In the genomic region with DNA sequence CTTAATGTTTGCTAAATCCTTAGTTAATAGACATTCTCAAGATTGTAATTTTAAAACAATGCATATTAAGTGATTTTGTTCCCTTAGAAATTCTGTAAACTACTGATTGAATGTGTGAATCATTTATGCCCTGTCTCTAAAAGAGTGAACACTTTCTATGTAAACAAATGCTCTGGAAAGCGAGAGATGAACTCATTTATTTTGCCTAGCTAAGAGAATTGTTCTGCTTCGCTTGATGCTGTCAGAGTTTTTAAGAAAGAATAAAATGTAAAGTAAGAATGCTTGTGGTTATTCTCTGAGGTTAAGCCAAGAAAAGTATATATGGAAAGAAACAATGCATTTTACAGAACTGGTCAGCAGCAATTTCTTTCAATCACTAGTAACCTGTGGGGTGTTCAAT, we compare ENCODE assay signal across 18 cellular contexts.
"Had no signal": no experiment of that assay in that cellular context is flagged by ENCODE, and none has a peak within 500 bp of the region (broad histone marks: within the 10 kb centered on the region; RNA-seq: fewer than 3 reads in every experiment).

No MANE protein-coding gene starts in this region.

- H3K27me3 ChIP-seq: dorsolateral prefrontal cortex, esophagus muscularis mucosa, gastroesophageal sphincter, neutrophil had no signal

- H3K9me3 ChIP-seq: esophagus muscularis mucosa, gastroesophageal sphincter, neutrophil had no signal

- H3K27me3 Mint-ChIP-seq: naive thymus-derived CD4-positive, alpha-beta T cell had no signal

- H3K4me3 Mint-ChIP-seq: immature natural killer cell; naive thymus-derived CD4-positive, alpha-beta T cell had no signal

- H3K4me1 Mint-ChIP-seq: immature natural killer cell; naive thymus-derived CD4-positive, alpha-beta T cell had no signal

- H3K27ac Mint-ChIP-seq: immature natural killer cell; naive thymus-derived CD4-positive, alpha-beta T cell had no signal

- FAIRE-seq: kidney, small intestine, urothelium cell line had no signal

- DNase-seq: cortex of kidney; dorsolateral prefrontal cortex; effector CD8-positive, alpha-beta T cell; foreskin fibroblast; immature natural killer cell; kidney; left cardiac atrium; naive thymus-derived CD4-positive, alpha-beta T cell; posterior cingulate gyrus; right cardiac atrium; small intestine; stimulated activated CD4-positive, alpha-beta T cell treated with anti-CD3 and anti-CD28 coated beads, Interleukin-2, amount 100 ng/mL, for 48 hours; stimulated activated naive CD4-positive, alpha-beta T cell treated with Interleukin-2 at 50 U/mL for 16 hours; trophoblast cell had no signal

- H3K4me1 ChIP-seq: esophagus muscularis mucosa, gastroesophageal sphincter had no signal

- H3K4me3 ChIP-seq: dorsolateral prefrontal cortex, esophagus muscularis mucosa, gastroesophageal sphincter had no signal

- H3K36me3 ChIP-seq: esophagus muscularis mucosa, gastroesophageal sphincter, neutrophil had no signal

- H3K27ac ChIP-seq: dorsolateral prefrontal cortex, esophagus muscularis mucosa, gastroesophageal sphincter, neutrophil had no signal

- H3K36me3 Mint-ChIP-seq: immature natural killer cell; naive thymus-derived CD4-positive, alpha-beta T cell had no signal

- ATAC-seq: gastroesophageal sphincter; left cardiac atrium; naive thymus-derived CD4-positive, alpha-beta T cell; right cardiac atrium had no signal
